In the genomic region with DNA sequence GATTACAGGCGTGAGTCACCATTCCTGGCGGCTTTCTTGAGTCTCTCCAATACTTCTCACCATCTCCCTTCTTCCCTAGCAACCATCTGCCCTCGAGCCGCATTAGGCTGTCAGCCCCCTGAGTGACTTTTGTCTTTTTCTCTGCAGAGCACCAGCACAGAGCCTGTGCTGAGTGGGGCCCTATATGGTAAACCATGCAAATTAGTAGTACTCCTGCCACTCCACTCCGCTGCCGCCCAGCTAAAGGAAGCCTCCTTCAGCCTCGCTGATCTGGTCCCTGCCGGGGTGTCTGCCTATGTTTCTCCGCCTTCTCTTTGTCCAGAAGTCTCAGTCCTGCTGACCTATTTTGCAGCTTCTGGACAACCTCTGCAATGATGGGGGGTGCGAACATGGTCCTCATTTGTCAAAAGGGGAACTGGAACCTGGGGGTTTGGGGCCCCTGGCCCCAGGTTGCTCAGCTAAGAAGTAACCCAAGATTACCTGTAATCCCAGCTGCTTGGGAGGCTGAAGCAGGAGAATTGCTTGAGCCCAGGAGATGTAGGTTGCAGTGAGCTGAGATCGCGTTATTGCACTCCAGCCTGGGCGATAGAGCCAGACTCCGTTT, we compare ENCODE assay signal across 11 cellular contexts. TPM values are rescaled to one million over a fixed set of nuclear protein-coding genes. Genes with fewer than 3 reads are reported as not detected.
DNase-seq lines count a peak whose midpoint lies in the region; ATAC-seq, FAIRE-seq and TF ChIP-seq lines count a peak whose summit lies in the region.
"Not testable (repeated sequence)": the region's sequence is repeated elsewhere in the genome, so short reads cannot be mapped to it uniquely, and the experiment has no call there.
"Had no signal": no experiment of that assay in that cellular context is flagged by ENCODE, and none has a peak within 500 bp of the region (broad histone marks: within the 10 kb centered on the region; RNA-seq: fewer than 3 reads in every experiment).

No MANE protein-coding gene starts in this region.

- not testable (repeated sequence) for H3K9me3 ChIP-seq in GM12878 (replicated peaks; ENCODE audit: control insufficient read depth, insufficient read depth, low read length); right lobe of liver

- not testable (repeated sequence) for H4K20me1 ChIP-seq in GM23338 (replicated peaks; ENCODE audit: insufficient read depth); GM12878 (ENCODE audit: control insufficient read depth, insufficient read depth)

- not testable (repeated sequence) for H3K9me2 ChIP-seq in GM23338 (ENCODE audit: insufficient read depth)

- not testable (repeated sequence) for H3K9me3 Mint-ChIP-seq in GM23338; activated CD8-positive, alpha-beta T cell treated with anti-CD3 and anti-CD28 coated beads, Interleukin-2, amount 10 ng/mL, durations not matched to agents 7 days and 5 days (ENCODE audit: insufficient read depth); stimulated activated memory B cell treated with anti-CD40 and anti-IgM and Interleukin-4, amounts not matched to agents 10 μg/mL and 1 μg/mL and 100 μg/mL, for 72 hours

- SMC1A ChIA-PET in GM12878 (lab: Charles Lee; ENCODE audit: uncharacterized antibody, unreplicated experiment): not testable (repeated sequence)

- H3K4me3 ChIP-seq in GM23338, GM12878, right lobe of liver: not testable (repeated sequence)

- H3K36me3 ChIP-seq in GM23338 (ENCODE audit: insufficient read depth); GM12878 (ENCODE audit: control insufficient read depth in 2 of 2, insufficient read depth in 2 of 2, low read length in 1 of 2); right lobe of liver: not testable (repeated sequence)

- not testable (repeated sequence) for H3K4me3 Mint-ChIP-seq in GM23338; activated CD8-positive, alpha-beta T cell treated with anti-CD3 and anti-CD28 coated beads, Interleukin-2, amount 10 ng/mL, durations not matched to agents 7 days and 5 days; stimulated activated memory B cell treated with anti-CD40 and anti-IgM and Interleukin-4, amounts not matched to agents 10 μg/mL and 1 μg/mL and 100 μg/mL, for 72 hours

- H3F3A ChIP-seq in GM23338 (replicated peaks; ENCODE audit: low read depth): not testable (repeated sequence)

- DNase-seq in GM10248 (ENCODE audit: extremely low spot score): peak; percentile 38
- not testable (repeated sequence) for DNase-seq in GM23338 (ENCODE audit: low spot score); activated CD8-positive, alpha-beta T cell treated with anti-CD3 and anti-CD28 coated beads, Interleukin-2, amount 10 ng/mL, durations not matched to agents 7 days and 5 days; GM12878 (ENCODE audit: low read depth, low spot score)
- DNase-seq in RPMI7951 (ENCODE audit: low read depth): peak; percentile 35
- peak in 2 of 3 donors; percentile 10 to 24 for DNase-seq in right lobe of liver

- TF ChIP-seq CTCF in GM10248 (IDR thresholded peaks at IDR 0.05; ENCODE audit: control extremely low read depth, extremely low read depth, low read depth, missing control alignments); GM23338 (conservative IDR thresholded peaks at IDR 0.05; ENCODE audit: low read depth in 2 of 2); GM12878 (IDR thresholded peaks at IDR 0.05 in 2 of 3, conservative IDR thresholded peaks at IDR 0.05 in 1 of 3; ENCODE audit: control insufficient read depth in 2 of 3, extremely low read depth in 1 of 3, insufficient read depth in 1 of 3, low read depth in 3 of 3, low read length in 3 of 3); right lobe of liver (IDR thresholded peaks at IDR 0.05): not testable (repeated sequence)

- H3K27me3 Mint-ChIP-seq in GM23338 (ENCODE audit: insufficient read depth, low read depth, poor library complexity): peaks cover 12% of the 10 kb centered on the region
- peaks cover 14% of the 10 kb centered on the region for H3K27me3 Mint-ChIP-seq in activated CD8-positive, alpha-beta T cell treated with anti-CD3 and anti-CD28 coated beads, Interleukin-2, amount 10 ng/mL, durations not matched to agents 7 days and 5 days (ENCODE audit: low read depth)
- H3K27me3 Mint-ChIP-seq in stimulated activated memory B cell treated with anti-CD40 and anti-IgM and Interleukin-4, amounts not matched to agents 10 μg/mL and 1 μg/mL and 100 μg/mL, for 72 hours: peaks cover 47% of the 10 kb centered on the region

- not testable (repeated sequence) for H3K4me2 ChIP-seq in GM23338
- H3K4me2 ChIP-seq in GM12878 (ENCODE audit: control insufficient read depth, insufficient read depth): 0 out of 2 replicates have a peak overlapping the region, but pooled peaks have one; percentile 13

- H3K36me3 Mint-ChIP-seq in GM23338 (ENCODE audit: low read depth); activated CD8-positive, alpha-beta T cell treated with anti-CD3 and anti-CD28 coated beads, Interleukin-2, amount 10 ng/mL, durations not matched to agents 7 days and 5 days (ENCODE audit: low read depth); stimulated activated memory B cell treated with anti-CD40 and anti-IgM and Interleukin-4, amounts not matched to agents 10 μg/mL and 1 μg/mL and 100 μg/mL, for 72 hours: not testable (repeated sequence)

- not testable (repeated sequence) for H3K27me3 ChIP-seq in GM23338 (ENCODE audit: insufficient read depth); GM12878 (replicated peaks in 1 of 2; ENCODE audit: control insufficient read depth in 2 of 2, insufficient read depth in 2 of 2, low read length in 1 of 2); right lobe of liver

- not testable (repeated sequence) for H3K27ac ChIP-seq in GM23338 (ENCODE audit: low read depth); GM12878 (ENCODE audit: control insufficient read depth, insufficient read depth); right lobe of liver

- BruUV-seq in GM12878 (replicated peaks; lab: Mats Ljungman, UMichigan): not testable (repeated sequence)

- TF ChIP-seq EP300 in GM12878 (IDR thresholded peaks at IDR 0.05; ENCODE audit: borderline replicate concordance in 1 of 2, control insufficient read depth in 1 of 2, low read depth in 2 of 2, low read length in 2 of 2): not testable (repeated sequence)

- not testable (repeated sequence) for TF ChIP-seq RAD21 in GM12878 (IDR thresholded peaks at IDR 0.05; ENCODE audit: insufficient read depth, low read depth, low read length)

- H3K9ac ChIP-seq in GM12878 (ENCODE audit: control insufficient read depth, insufficient read depth, low read length): not testable (repeated sequence)

- H3K79me2 ChIP-seq in GM23338 (replicated peaks; ENCODE audit: insufficient read depth); GM12878 (ENCODE audit: control insufficient read depth, insufficient read depth, low read length): not testable (repeated sequence)

- H2AFZ ChIP-seq in GM23338: not testable (repeated sequence)
- peak overlapping the region; percentile 39; the same call in 1 of the 2 replicates for H2AFZ ChIP-seq in GM12878 (ENCODE audit: control insufficient read depth, low read depth, low read length)

- FAIRE-seq in GM12878 (lab: Jason Lieb, UNC): peak; percentile 95

- POLR2A ChIA-PET in GM10248 (lab: Yijun Ruan, JAX); activated CD8-positive, alpha-beta T cell treated with anti-CD3 and anti-CD28 coated beads, Interleukin-2, amount 10 ng/mL, durations not matched to agents 7 days and 5 days (lab: Charles Lee); GM12878 (lab: Charles Lee): not testable (repeated sequence)

- in situ Hi-C loops in GM12878 (cut with MboI): not testable (repeated sequence)

- WGBS in GM12878 (ENCODE audit: insufficient coverage, insufficient replicate concordance, low lambda C conversion rate, missing lambda C conversion rate): 17% methylated on average over 6 of the region's 14 CpGs
- WGBS in right lobe of liver (ENCODE audit: insufficient coverage, low coverage, low lambda C conversion rate, missing lambda C conversion rate): 54% methylated on average over 10 of the region's 14 CpGs

- intact Hi-C loops in GM12878 (cut with micrococcal nuclease; ENCODE audit: unreplicated experiment): loop anchor here (10.0 kb wide), 1 partner anchor 206 kb away; the partner anchor contains the start of gene NDUFB7
- intact Hi-C loops in right lobe of liver (cut with DNase I): not testable (repeated sequence)

- H3K4me1 Mint-ChIP-seq in GM23338: peaks cover 19% of the 10 kb centered on the region
- H3K4me1 Mint-ChIP-seq in activated CD8-positive, alpha-beta T cell treated with anti-CD3 and anti-CD28 coated beads, Interleukin-2, amount 10 ng/mL, durations not matched to agents 7 days and 5 days (ENCODE audit: low read depth): peaks cover 22% of the 10 kb centered on the region
- peaks cover 43% of the 10 kb centered on the region for H3K4me1 Mint-ChIP-seq in stimulated activated memory B cell treated with anti-CD40 and anti-IgM and Interleukin-4, amounts not matched to agents 10 μg/mL and 1 μg/mL and 100 μg/mL, for 72 hours

- not testable (repeated sequence) for H3K27ac Mint-ChIP-seq in GM23338; activated CD8-positive, alpha-beta T cell treated with anti-CD3 and anti-CD28 coated beads, Interleukin-2, amount 10 ng/mL, durations not matched to agents 7 days and 5 days
- H3K27ac Mint-ChIP-seq in stimulated activated memory B cell treated with anti-CD40 and anti-IgM and Interleukin-4, amounts not matched to agents 10 μg/mL and 1 μg/mL and 100 μg/mL, for 72 hours: peak overlapping the region; percentile 51

- H3K4me1 ChIP-seq in GM23338 (ENCODE audit: insufficient read depth); right lobe of liver: not testable (repeated sequence)
- H3K4me1 ChIP-seq in GM12878 (ENCODE audit: control insufficient read depth, insufficient read depth, low read length): peaks cover 21% of the 10 kb centered on the region

- RAD21 ChIA-PET in GM12878 (lab: Charles Lee; ENCODE audit: unreplicated experiment): not testable (repeated sequence)

- TF ChIP-seq POLR2A in GM12878 (IDR thresholded peaks at IDR 0.05; ENCODE audit: low read depth, low read length); right lobe of liver (IDR thresholded peaks at IDR 0.05): not testable (repeated sequence)

- CTCF ChIA-PET in GM10248 (lab: Yijun Ruan, JAX); activated CD8-positive, alpha-beta T cell treated with anti-CD3 and anti-CD28 coated beads, Interleukin-2, amount 10 ng/mL, durations not matched to agents 7 days and 5 days (lab: Charles Lee); GM12878 (lab: Yijun Ruan, JAX): not testable (repeated sequence)

- peak; percentile 18 for ATAC-seq in GM23338
- peak; percentile 49 for ATAC-seq in activated CD8-positive, alpha-beta T cell treated with anti-CD3 and anti-CD28 coated beads, Interleukin-2, amount 10 ng/mL, durations not matched to agents 7 days and 5 days
- peak; percentile 71 for ATAC-seq in GM12878
- not testable (repeated sequence) for ATAC-seq in right lobe of liver
- peak; percentile 58 for ATAC-seq in stimulated activated memory B cell treated with anti-CD40 and anti-IgM and Interleukin-4, amounts not matched to agents 10 μg/mL and 1 μg/mL and 100 μg/mL, for 72 hours

RNA-seq across cellular contexts. Expression of gene ADGRE2, which starts 2.4 kb away (rescaled TPM):
- 2.4 and 2.9 TPM in 2 replicates for total RNA-seq in GM23338 (2014; rRNA removed; shearing (Covaris generic))
- polyA plus RNA-seq in GM23338 (2016; fragmentation: Nextera tagmentation; extraction: Ambion mirVana): 2.3 and 2.4 TPM in 2 replicates
- 3.9 and 6.1 TPM in 2 replicates for total RNA-seq in RPMI7951 (2014; rRNA removed; shearing (Covaris generic))
- under 1 TPM; 0.21 to 0.29 TPM for total RNA-seq in activated CD8-positive, alpha-beta T cell treated with anti-CD3 and anti-CD28 coated beads, Interleukin-2, amount 10 ng/mL, durations not matched to agents 7 days and 5 days
- 20.1 and 23.2 TPM in 2 replicates for total RNA-seq in GM12878 (2013; cell fraction: nucleolus; rRNA removed)
- total RNA-seq in GM12878 (2014; rRNA removed): 5.0 and 6.3 TPM in 2 replicates
- 2.5 and 2.8 TPM in 2 replicates for total RNA-seq in GM12878 (2014; rRNA removed; fragmentation: Illumina TruSeq; extraction: Trizol)
- total RNA-seq in GM12878 (2021): 8.6 and 8.9 TPM in 2 replicates
- 0.76 TPM for polyA plus RNA-seq in GM12878 (2011; ENCODE audit: low read depth)
- polyA plus RNA-seq in GM12878 (2011; rRNA removed): 0.03 and 0.15 TPM in 2 replicates
- 0.08 and 0.30 TPM in 2 replicates for polyA plus RNA-seq in GM12878 (2011; cell fraction: cytosol; rRNA removed)
- polyA plus RNA-seq in GM12878 (2011; cell fraction: nucleus; rRNA removed): 0.48 and 0.66 TPM in 2 replicates
- 1.1 and 1.9 TPM in 2 replicates for polyA plus RNA-seq in GM12878 (2012)
- polyA plus RNA-seq in GM12878 (2014; fragmentation: Illumina TruSeq; extraction: Trizol): 5.3 and 7.4 TPM in 2 replicates
- polyA plus RNA-seq in GM12878 (2014; fragmentation: Nextera tagmentation; extraction: Ambion mirVana): 1 to 10 TPM; 1.6 to 2.6 TPM
- 7.8 and 12.7 TPM in 2 replicates for polyA plus RNA-seq in GM12878 (2014; rRNA removed)
- polyA plus RNA-seq in GM12878 (2016; fragmentation: Nextera tagmentation; extraction: Ambion mirVana): 1 to 10 TPM; 3.7 to 5.5 TPM
- 0.62 and 1.1 TPM in 2 replicates for polyA minus RNA-seq in GM12878 (2011; rRNA and poly(A)+ RNA removed)
- not detected in 2 replicates for polyA minus RNA-seq in GM12878 (2011; cell fraction: cytosol; rRNA and poly(A)+ RNA removed)
- polyA minus RNA-seq in GM12878 (2011; cell fraction: nucleus; rRNA and poly(A)+ RNA removed): 0.24 and 0.48 TPM in 2 replicates
- 1 to 10 TPM; 1.6 to 5.7 (median 1.9) TPM for total RNA-seq in right lobe of liver

RNA-seq across cellular contexts. Expression of gene OR7A5, which starts 54.3 kb away (rescaled TPM):
- total RNA-seq in GM23338 (2014; rRNA removed; shearing (Covaris generic)): not detected in 2 replicates
- polyA plus RNA-seq in GM23338 (2016; fragmentation: Nextera tagmentation; extraction: Ambion mirVana): not detected in 2 replicates
- not detected in 2 replicates for total RNA-seq in RPMI7951 (2014; rRNA removed; shearing (Covaris generic))
- total RNA-seq in activated CD8-positive, alpha-beta T cell treated with anti-CD3 and anti-CD28 coated beads, Interleukin-2, amount 10 ng/mL, durations not matched to agents 7 days and 5 days: not detected
- total RNA-seq in GM12878 (2013; cell fraction: nucleolus; rRNA removed): not detected in 2 replicates
- total RNA-seq in GM12878 (2014; rRNA removed): not detected in 2 replicates
- total RNA-seq in GM12878 (2014; rRNA removed; fragmentation: Illumina TruSeq; extraction: Trizol): not detected in 2 replicates
- total RNA-seq in GM12878 (2021): not detected in 2 replicates
- polyA plus RNA-seq in GM12878 (2011; ENCODE audit: low read depth): not detected
- polyA plus RNA-seq in GM12878 (2011; rRNA removed): not detected in 2 replicates
- not detected in 2 replicates for polyA plus RNA-seq in GM12878 (2011; cell fraction: cytosol; rRNA removed)
- polyA plus RNA-seq in GM12878 (2011; cell fraction: nucleus; rRNA removed): not detected in 2 replicates
- not detected in 2 replicates for polyA plus RNA-seq in GM12878 (2012)
- polyA plus RNA-seq in GM12878 (2014; fragmentation: Illumina TruSeq; extraction: Trizol): not detected in 2 replicates
- not detected for polyA plus RNA-seq in GM12878 (2014; fragmentation: Nextera tagmentation; extraction: Ambion mirVana)
- not detected in 2 replicates for polyA plus RNA-seq in GM12878 (2014; rRNA removed)
- polyA plus RNA-seq in GM12878 (2016; fragmentation: Nextera tagmentation; extraction: Ambion mirVana): not detected
- polyA minus RNA-seq in GM12878 (2011; rRNA and poly(A)+ RNA removed): not detected in 2 replicates
- polyA minus RNA-seq in GM12878 (2011; cell fraction: cytosol; rRNA and poly(A)+ RNA removed): not detected in 2 replicates
- not detected in 2 replicates for polyA minus RNA-seq in GM12878 (2011; cell fraction: nucleus; rRNA and poly(A)+ RNA removed)
- total RNA-seq in right lobe of liver: not detected
- total RNA-seq: CD4-positive, CD25-positive, alpha-beta regulatory T cell had no signal
- polyA plus RNA-seq: A549; AG04450; BJ; CD4-positive, CD25-positive, alpha-beta regulatory T cell had no signal

RNA-seq across cellular contexts. Expression of gene OR7C1, which starts 54.3 kb away (rescaled TPM):
- total RNA-seq in GM23338 (2014; rRNA removed; shearing (Covaris generic)): not detected in 2 replicates
- polyA plus RNA-seq in GM23338 (2016; fragmentation: Nextera tagmentation; extraction: Ambion mirVana): 0.03 TPM in 2 replicates
- total RNA-seq in RPMI7951 (2014; rRNA removed; shearing (Covaris generic)): under 0.01 TPM in 2 replicates
- not detected for total RNA-seq in activated CD8-positive, alpha-beta T cell treated with anti-CD3 and anti-CD28 coated beads, Interleukin-2, amount 10 ng/mL, durations not matched to agents 7 days and 5 days
- not detected in 2 replicates for total RNA-seq in GM12878 (2013; cell fraction: nucleolus; rRNA removed)
- not detected in 2 replicates for total RNA-seq in GM12878 (2014; rRNA removed)
- total RNA-seq in GM12878 (2014; rRNA removed; fragmentation: Illumina TruSeq; extraction: Trizol): not detected in 2 replicates
- not detected in 2 replicates for total RNA-seq in GM12878 (2021)
- 0.01 TPM for polyA plus RNA-seq in GM12878 (2011; ENCODE audit: low read depth)
- polyA plus RNA-seq in GM12878 (2011; rRNA removed): not detected in 2 replicates
- polyA plus RNA-seq in GM12878 (2011; cell fraction: cytosol; rRNA removed): not detected in 2 replicates
- not detected in 2 replicates for polyA plus RNA-seq in GM12878 (2011; cell fraction: nucleus; rRNA removed)
- polyA plus RNA-seq in GM12878 (2012): 0.04 and 0.07 TPM in 2 replicates
- not detected in 2 replicates for polyA plus RNA-seq in GM12878 (2014; fragmentation: Illumina TruSeq; extraction: Trizol)
- under 1 TPM; 0.04 to 0.06 TPM for polyA plus RNA-seq in GM12878 (2014; fragmentation: Nextera tagmentation; extraction: Ambion mirVana)
- polyA plus RNA-seq in GM12878 (2014; rRNA removed): not detected in 2 replicates
- polyA plus RNA-seq in GM12878 (2016; fragmentation: Nextera tagmentation; extraction: Ambion mirVana): not detected
- polyA minus RNA-seq in GM12878 (2011; rRNA and poly(A)+ RNA removed): not detected in 2 replicates
- not detected in 2 replicates for polyA minus RNA-seq in GM12878 (2011; cell fraction: cytosol; rRNA and poly(A)+ RNA removed)
- polyA minus RNA-seq in GM12878 (2011; cell fraction: nucleus; rRNA and poly(A)+ RNA removed): not detected in 2 replicates
- total RNA-seq in right lobe of liver: under 1 TPM in 1 of 6 experiments, not detected in 5; 0.02 TPM
- total RNA-seq: CD4-positive, CD25-positive, alpha-beta regulatory T cell had no signal
- polyA plus RNA-seq: A549; AG04450; BJ; CD4-positive, CD25-positive, alpha-beta regulatory T cell had no signal
